ENCODE assay signal across 28 cellular contexts in the genomic region with DNA sequence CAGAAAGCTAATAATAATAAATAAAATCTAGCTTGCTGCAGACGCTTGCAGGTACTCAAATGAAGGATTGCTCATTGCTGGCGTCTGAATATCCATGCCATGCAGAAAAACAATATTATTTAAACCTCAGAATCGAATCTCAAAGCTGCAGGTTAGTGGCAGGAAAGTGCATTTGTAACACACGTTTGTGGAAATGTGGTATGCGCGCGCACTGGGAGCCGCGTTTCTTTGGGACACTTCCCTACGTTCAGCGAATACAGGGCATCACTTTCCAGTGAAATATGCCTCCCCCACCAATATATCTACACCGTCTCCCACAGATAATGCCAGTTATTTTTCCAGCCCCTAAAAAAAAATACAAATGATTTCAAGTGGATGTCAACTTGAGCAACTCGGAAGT. TPM values are rescaled to one million over a fixed set of nuclear protein-coding genes. Genes with fewer than 3 reads are reported as not detected.
DNase-seq lines count a peak whose midpoint lies in the region; ATAC-seq and TF ChIP-seq lines count a peak whose summit lies in the region.
"Had no signal": no experiment of that assay in that cellular context is flagged by ENCODE, and none has a peak within 500 bp of the region (broad histone marks: within the 10 kb centered on the region; RNA-seq: fewer than 3 reads in every experiment).

No MANE protein-coding gene starts in this region.

- intact Hi-C loops in esophagus muscularis mucosa (cut with DNase I), result no loop called here

- no peak overlapping the region for H3K18ac ChIP-seq in H9 (ENCODE audit: insufficient read length, low read depth, low read length)

- no peak overlapping the region for H3K56ac ChIP-seq in H9 (ENCODE audit: insufficient read length, low read depth, low read length)

- H3K27me3 ChIP-seq in H9 (ENCODE audit: insufficient read depth, low read length) (peaks cover 81% of the 10 kb centered on the region), esophagus muscularis mucosa (peaks cover 0 to 96% (median 48%) of the 10 kb centered on the region in 4 donors), GM23248 (replicated peaks; ENCODE audit: insufficient read depth) (peaks cover 94% of the 10 kb centered on the region)

- H3K4me3 Mint-ChIP-seq in H9 (peak overlapping the region in 1 of 2 experiments; percentile 55; a peak in 3 of 5 replicates), WTC11 (peak overlapping the region; percentile 66), osteocyte (ENCODE audit: unreplicated experiment) (peak overlapping the region; percentile 75)

- TF ChIP-seq EP300 in esophagus muscularis mucosa (IDR thresholded peaks at IDR 0.05), result no peak

- CTCF ChIA-PET in WTC11 (lab: Charles Lee), result interaction anchor here (0.9 to 3.7 kb wide), 7 partner anchors 8 to 23 kb away, joined by 3 to 43 read pairs (median 5); no protein-coding TSS in a partner anchor

- H2BK15ac ChIP-seq in H9 (ENCODE audit: low read depth, low read length), result no peak overlapping the region

- in situ Hi-C loops in GM23248 (cut with MboI), result no loop called here

- H2BK20ac ChIP-seq in H9 (ENCODE audit: low read depth, low read length, poor library complexity, severe bottlenecking), result no peak overlapping the region

- peaks cover 0 to 2% of the 10 kb centered on the region in 2 experiments; a peak in 2 of 5 replicates for H3K9me3 Mint-ChIP-seq in H9
- no peaks in the 10 kb centered on the region for H3K9me3 Mint-ChIP-seq in WTC11
- no peaks in the 10 kb centered on the region for H3K9me3 Mint-ChIP-seq in osteocyte (ENCODE audit: unreplicated experiment)

- no peak overlapping the region for H4K91ac ChIP-seq in H9 (ENCODE audit: insufficient read length, low read depth, low read length)

- H2BK120ac ChIP-seq in H9 (ENCODE audit: low read depth, low read length, poor library complexity, severe bottlenecking), result no peak overlapping the region

- H3K27ac ChIP-seq in H9 (ENCODE audit: insufficient read length, low read depth, low read length) (no peak overlapping the region), esophagus muscularis mucosa (replicated peaks in 1 of 4) (no peak overlapping the region), GM23248 (no peak overlapping the region)
- H3K27ac ChIP-seq: BLaER1 treated with 17β-estradiol and CSF1 and Interleukin-3, amounts not matched to agents 10 nM and 100 nM; colonic mucosa; esophagus squamous epithelium; gastroesophageal sphincter; pancreas; PC-9; right atrium auricular region had no signal

- no peak for ATAC-seq in WTC11
- ATAC-seq: gastroesophageal sphincter, GM12878, left ventricle myocardium superior, pancreas had no signal

- H2AFZ ChIP-seq in H9 (ENCODE audit: low read length) (no peak overlapping the region), GM23248 (no peak overlapping the region)
- H2AFZ ChIP-seq: PC-9 had no signal

- no peak overlapping the region for H3K4ac ChIP-seq in H9 (ENCODE audit: low read depth, low read length)

- no peak overlapping the region for H3K14ac ChIP-seq in H9 (ENCODE audit: insufficient read depth, low read length)

- no peaks in the 10 kb centered on the region for H3K79me1 ChIP-seq in H9 (ENCODE audit: insufficient read depth, low read depth, low read length, poor library complexity, severe bottlenecking)

- H3K4me1 Mint-ChIP-seq in H9 (peaks cover 24 to 57% of the 10 kb centered on the region in 2 experiments), WTC11 (peaks cover 60% of the 10 kb centered on the region), osteocyte (ENCODE audit: unreplicated experiment) (peaks cover 24% of the 10 kb centered on the region)

- no peak overlapping the region for H3K9ac ChIP-seq in H9 (ENCODE audit: extremely low read depth, insufficient read length, low read length)
- no peak overlapping the region for H3K9ac ChIP-seq in GM23248
- H3K9ac ChIP-seq: BLaER1 treated with 17β-estradiol and CSF1 and Interleukin-3, amounts not matched to agents 10 nM and 100 nM had no signal

- no peak overlapping the region for H2BK12ac ChIP-seq in H9 (ENCODE audit: insufficient read length, low read depth, low read length)

- no peak for TF ChIP-seq CTCF in H9 (conservative IDR thresholded peaks at IDR 0.05)
- no peak for TF ChIP-seq CTCF in WTC11 (IDR thresholded peaks at IDR 0.05)
- no peak for TF ChIP-seq CTCF in esophagus muscularis mucosa (IDR thresholded peaks at IDR 0.05)
- TF ChIP-seq CTCF in osteocyte (IDR thresholded peaks at IDR 0.05), result no peak

- POLR2A ChIA-PET in WTC11 (lab: Charles Lee), result interaction anchor here (0.5 kb wide), 1 partner anchor 10 kb away, joined by 3 read pairs; no protein-coding TSS in a partner anchor

- no peaks in the 10 kb centered on the region for H3F3A ChIP-seq in GM23248 (ENCODE audit: insufficient read depth)

- peak overlapping the region; percentile 34 for H3K4me2 ChIP-seq in H9 (ENCODE audit: insufficient read depth, insufficient read length, low read length)
- H3K4me2 ChIP-seq in GM23248 (ENCODE audit: unreplicated experiment), result no peak overlapping the region
- H3K4me2 ChIP-seq: BLaER1 treated with 17β-estradiol and CSF1 and Interleukin-3, amounts not matched to agents 10 nM and 100 nM; PC-9 had no signal

- no peaks in the 10 kb centered on the region for H3K9me2 ChIP-seq in GM23248 (ENCODE audit: insufficient read depth)

- peaks cover 98% of the 10 kb centered on the region for H3K27me3 Mint-ChIP-seq in H9 (ENCODE audit: low read depth)
- H3K27me3 Mint-ChIP-seq in WTC11 (ENCODE audit: low read depth), result peaks cover 98% of the 10 kb centered on the region
- peaks cover 93% of the 10 kb centered on the region for H3K27me3 Mint-ChIP-seq in osteocyte (ENCODE audit: unreplicated experiment)

- H3K9me3 ChIP-seq in H9 (ENCODE audit: control insufficient read depth, low read depth, low read length), result no peaks in the 10 kb centered on the region
- H3K9me3 ChIP-seq in esophagus muscularis mucosa, result no peaks in the 10 kb centered on the region
- H3K9me3 ChIP-seq in GM23248 (ENCODE audit: low read depth), result no peaks in the 10 kb centered on the region
- H3K9me3 ChIP-seq: colonic mucosa, gastroesophageal sphincter, pancreas, right atrium auricular region had no signal

- H3K36me3 Mint-ChIP-seq in H9 (ENCODE audit: insufficient read depth in 1 of 3, low read depth in 3 of 3) (no peaks in the 10 kb centered on the region; a peak in 1 of 7 replicates), WTC11 (no peaks in the 10 kb centered on the region), osteocyte (ENCODE audit: unreplicated experiment) (peaks cover 2% of the 10 kb centered on the region)

- H3K79me2 ChIP-seq in H9 (ENCODE audit: insufficient read depth, low read length), result no peaks in the 10 kb centered on the region
- H3K79me2 ChIP-seq in GM23248 (ENCODE audit: insufficient read depth), result no peaks in the 10 kb centered on the region

- H2AK5ac ChIP-seq in H9 (ENCODE audit: insufficient read length, low read length), result no peak overlapping the region

- no peak for TF ChIP-seq POLR2A in esophagus muscularis mucosa (IDR thresholded peaks at IDR 0.05; ENCODE audit: low read depth)

- no peaks in the 10 kb centered on the region for H3K36me3 ChIP-seq in esophagus muscularis mucosa
- H3K36me3 ChIP-seq in GM23248 (ENCODE audit: low read depth), result no peaks in the 10 kb centered on the region
- H3K36me3 ChIP-seq: BLaER1 treated with 17β-estradiol and CSF1 and Interleukin-3, amounts not matched to agents 10 nM and 100 nM; colonic mucosa; esophagus squamous epithelium; gastroesophageal sphincter; pancreas; right atrium auricular region had no signal

- H4K8ac ChIP-seq in H9 (replicated peaks; ENCODE audit: insufficient read length, low read depth, low read length), result no peak overlapping the region

- no peak overlapping the region for H3T11ph ChIP-seq in H9 (ENCODE audit: low read length)

- no peak overlapping the region for H2BK5ac ChIP-seq in H9 (ENCODE audit: insufficient read length, low read length)

- H3K4me1 ChIP-seq in H9 (ENCODE audit: insufficient read depth, low read length) (no peaks in the 10 kb centered on the region), esophagus muscularis mucosa (no peaks in the 10 kb centered on the region), GM23248 (ENCODE audit: insufficient read depth) (no peaks in the 10 kb centered on the region)
- H3K4me1 ChIP-seq: BLaER1 treated with 17β-estradiol and CSF1 and Interleukin-3, amounts not matched to agents 10 nM and 100 nM; colonic mucosa; esophagus squamous epithelium; pancreas; right atrium auricular region had no signal

- no peak overlapping the region for H4K5ac ChIP-seq in H9 (ENCODE audit: insufficient read length, low read depth, low read length)

- DNase-seq in H9 (no peak), WTC11 (ENCODE audit: low spot score) (no peak), esophagus muscularis mucosa (ENCODE audit: extremely low spot score) (peak; percentile 50), osteocyte (ENCODE audit: extremely low spot score, unreplicated experiment) (no peak), GM23248 (no peak), globus pallidus (ENCODE audit: low spot score) (no peak), DMS 273 treated with DMSO at 0.1 percent for 48 hours (lab: John Stamatoyannopoulos, UW) (no peak)
- DNase-seq: activated naive CD4-positive, alpha-beta T cell treated with Interleukin-2 at 50 U/mL for 16 hours; Calu3; colonic mucosa; esophagus squamous epithelium; hypothalamus; left ventricle myocardium superior; NCI-H1105; NCI-H1930; pancreas; PC-9; Right ventricle myocardium superior; stimulated activated CD4-positive, alpha-beta T cell treated with anti-CD3 and anti-CD28 coated beads, Interleukin-2, amount 100 ng/mL, for 48 hours; T1000; trophoblast cell had no signal

- no peaks in the 10 kb centered on the region for H3K23me2 ChIP-seq in H9 (ENCODE audit: insufficient read length, low read depth, low read length, poor library complexity, severe bottlenecking)

- H3K27ac Mint-ChIP-seq in H9 (no peak overlapping the region), WTC11 (no peak overlapping the region), osteocyte (ENCODE audit: unreplicated experiment) (no peak overlapping the region)

- H3K4me3 ChIP-seq in esophagus muscularis mucosa, result no peak overlapping the region
- no peak overlapping the region for H3K4me3 ChIP-seq in GM23248
- H3K4me3 ChIP-seq: BLaER1 treated with 17β-estradiol and CSF1 and Interleukin-3, amounts not matched to agents 10 nM and 100 nM; colonic mucosa; esophagus squamous epithelium; gastroesophageal sphincter; GM12878; pancreas; PC-9; right atrium auricular region had no signal

- H4K20me1 ChIP-seq in H9 (ENCODE audit: control insufficient read depth, insufficient read depth, insufficient read length), result no peaks in the 10 kb centered on the region
- H4K20me1 ChIP-seq in GM23248 (ENCODE audit: insufficient read depth), result no peaks in the 10 kb centered on the region
- H4K20me1 ChIP-seq: BLaER1 treated with 17β-estradiol and CSF1 and Interleukin-3, amounts not matched to agents 10 nM and 100 nM had no signal

- no CpG with 5 or more reads among the region's 13 CpGs for WGBS in H9 (ENCODE audit: extremely low coverage, insufficient read length, low lambda C conversion rate)
- 13% methylated on average over 13 of the region's 13 CpGs for WGBS in esophagus muscularis mucosa
- WGBS in GM23248 (ENCODE audit: low coverage in 1 of 2, low lambda C conversion rate in 2 of 2, missing lambda C conversion rate in 2 of 2), 2 experiments, result 35 to 41% methylated on average over 13 of the region's 13 CpGs

- H3K23ac ChIP-seq in H9 (ENCODE audit: insufficient read length, low read depth, low read length), result no peak overlapping the region

RNA-seq across cellular contexts. Expression of gene ZIC4, which starts 37.1 kb away (rescaled TPM):
- total RNA-seq in H9 (2021) (not detected in 2 replicates), WTC11 (2021) (1.9 to 3.5 TPM (median 2.5 TPM) in 3 replicates), esophagus muscularis mucosa (not detected), osteocyte (8.6 and 8.8 TPM in 2 replicates)
- 1.6 and 7.0 TPM in 2 replicates for total RNA-seq in GM23248 (2014; rRNA removed; shearing (Covaris generic))
- 4.3 and 6.3 TPM in 2 replicates for polyA plus RNA-seq in GM23248 (2016; fragmentation: Nextera tagmentation; extraction: Ambion mirVana)
- total RNA-seq: bronchial epithelial cell, Calu3, colonic mucosa, esophagus squamous epithelium, GM12878, left ventricle myocardium superior, M059J, pancreas, PC-9, right atrium auricular region, Right ventricle myocardium superior had no signal
- polyA plus RNA-seq: adipose tissue, GM12878, pancreas had no signal

RNA-seq across cellular contexts. Expression of gene ZIC1, which starts 39.9 kb away (rescaled TPM):
- total RNA-seq in H9 (2021), result not detected in 2 replicates
- total RNA-seq in WTC11 (2021), result 30.3 to 59.7 TPM (median 34.7 TPM) in 3 replicates
- total RNA-seq in esophagus muscularis mucosa, result not detected
- 89.9 and 96.9 TPM in 2 replicates for total RNA-seq in osteocyte
- 18.2 and 25.5 TPM in 2 replicates for total RNA-seq in GM23248 (2014; rRNA removed; shearing (Covaris generic))
- polyA plus RNA-seq in GM23248 (2016; fragmentation: Nextera tagmentation; extraction: Ambion mirVana), result 14.0 and 15.5 TPM in 2 replicates
- total RNA-seq: bronchial epithelial cell, Calu3, esophagus squamous epithelium, GM12878, left ventricle myocardium superior, pancreas, PC-9, Right ventricle myocardium superior had no signal
- polyA plus RNA-seq: GM12878, pancreas had no signal

Comparison
In these comparisons a context has a peak if more than half of its experiments do, and no peak if none do; other contexts are left out.
1. RNA of gene ZIC1, which starts 39.9 kb away (total RNA-seq): 89.9 to 96.9 TPM in osteocyte, 30.3 to 59.7 TPM in WTC11 and 18.2 to 25.5 TPM in GM23248; not detected in H9 and not detected in esophagus muscularis mucosa; every median in the first group is over 10 times any median in the second.